ENCODE assay signal across 1 cellular context in genomic region chr3:119497824-119498187, GRCh38.
TF ChIP-seq lines count a peak whose summit lies in the region.

No MANE protein-coding gene starts in this region.

TF ChIP-seq in HepG2, 621 proteins besides CTCF, POLR2A, EP300 and RAD21:
- 0 out of 2 replicates have a peak, but pooled peaks have one; percentile 19 for TF ChIP-seq ZNF362 (CRISPR knock-in tag; IDR thresholded peaks at IDR 0.05; ENCODE audit: borderline replicate concordance)
- TF ChIP-seq JUNB (CRISPR knock-in tag; IDR thresholded peaks at IDR 0.05; ENCODE audit: borderline replicate concordance) = no peak
